In genomic region chr12:22333186-22333745, GRCh38 we compare ENCODE assay signal across 9 cellular contexts. TPM values are rescaled to one million over a fixed set of nuclear protein-coding genes. Genes with fewer than 3 reads are reported as not detected.
DNase-seq lines count a peak whose midpoint lies in the region; ATAC-seq and TF ChIP-seq lines count a peak whose summit lies in the region.
"Had no signal": no experiment of that assay in that cellular context is flagged by ENCODE, and none has a peak within 500 bp of the region (broad histone marks: within the 10 kb centered on the region; RNA-seq: fewer than 3 reads in every experiment).

No MANE protein-coding gene starts in this region.

- intact Hi-C loops in Right ventricle myocardium inferior (cut with DNase I) (no loop called here), mammary epithelial cell (cut with micrococcal nuclease) (no loop called here), upper lobe of right lung (cut with DNase I) (no loop called here)

- DNase-seq in cardiac muscle cell (ENCODE audit: low read depth in 1 of 2, low spot score in 1 of 2) (peak in 1 of 2 donors; percentile 75), Right ventricle myocardium inferior (ENCODE audit: missing footprints) (no peak), mammary epithelial cell (no peak), upper lobe of right lung (no peak), NCI-H1417 treated with DMSO at 0.1 percent for 48 hours (lab: John Stamatoyannopoulos, UW) (no peak), hepatic stellate cell (ENCODE audit: low spot score) (no peak)
- no peak for DNase-seq in activated CD8-positive, alpha-beta memory T cell treated with anti-CD3 and anti-CD28 coated beads, Interleukin-2, amount 50 U/mL, for 48 hours
- DNase-seq: DMS79 had no signal

- peaks cover 11% of the 10 kb centered on the region for H3K4me1 ChIP-seq in cardiac muscle cell (ENCODE audit: low read depth)
- H3K4me1 ChIP-seq in mammary epithelial cell (ENCODE audit: insufficient read depth, low read length) = peaks cover 15% of the 10 kb centered on the region
- no peaks in the 10 kb centered on the region for H3K4me1 ChIP-seq in mesodermal cell (ENCODE audit: control insufficient read depth, insufficient read depth, low read length, poor library complexity, severe bottlenecking)
- peaks cover 5% of the 10 kb centered on the region for H3K4me1 ChIP-seq in upper lobe of right lung

- H3K4me3 ChIP-seq in cardiac muscle cell = peak overlapping the region; percentile 88
- no peak overlapping the region for H3K4me3 ChIP-seq in mammary epithelial cell (replicated peaks in 1 of 3; ENCODE audit: insufficient read depth in 1 of 3, low read depth in 2 of 3, low read length in 3 of 3)
- H3K4me3 ChIP-seq in mesodermal cell (ENCODE audit: extremely low read depth, insufficient read depth, low read length, poor library complexity, severe bottlenecking) = peak overlapping the region; percentile 56
- H3K4me3 ChIP-seq in upper lobe of right lung = peak overlapping the region; percentile 60

- 90% methylated on average over 12 of the region's 12 CpGs for WGBS in mammary epithelial cell (ENCODE audit: low coverage, missing lambda C conversion rate)
- 77 to 79% methylated on average over 12 of the region's 12 CpGs for WGBS in mesodermal cell (ENCODE audit: insufficient coverage in 2 of 2), 2 experiments

- H3K27ac ChIP-seq in cardiac muscle cell (no peak overlapping the region), mammary epithelial cell (ENCODE audit: insufficient read depth, low read depth, low read length) (no peak overlapping the region), mesodermal cell (ENCODE audit: low read depth, low read length, severe bottlenecking) (no peak overlapping the region), upper lobe of right lung (peak overlapping the region; percentile 68)

- no peak overlapping the region for H2AFZ ChIP-seq in mammary epithelial cell (ENCODE audit: low read depth, low read length)

- H3K27me3 ChIP-seq in cardiac muscle cell = no peaks in the 10 kb centered on the region
- H3K27me3 ChIP-seq in mammary epithelial cell (ENCODE audit: insufficient read depth, low read length) = peaks cover 5% of the 10 kb centered on the region
- H3K27me3 ChIP-seq in upper lobe of right lung = peaks cover 14% of the 10 kb centered on the region

- H3K9me3 ChIP-seq in cardiac muscle cell (ENCODE audit: low read depth) (no peaks in the 10 kb centered on the region), mammary epithelial cell (replicated peaks; ENCODE audit: insufficient read depth, low read length) (no peaks in the 10 kb centered on the region), mesodermal cell (ENCODE audit: control insufficient read depth, low read length) (no peaks in the 10 kb centered on the region), upper lobe of right lung (no peaks in the 10 kb centered on the region)

- peak overlapping the region; percentile 99 for H3K4me2 ChIP-seq in mammary epithelial cell (ENCODE audit: insufficient read depth, low read depth, low read length)

- no peaks in the 10 kb centered on the region for H3K36me3 ChIP-seq in cardiac muscle cell
- no peaks in the 10 kb centered on the region for H3K36me3 ChIP-seq in mammary epithelial cell (ENCODE audit: insufficient read depth, low read length)
- no peaks in the 10 kb centered on the region for H3K36me3 ChIP-seq in mesodermal cell (ENCODE audit: control insufficient read depth, insufficient read depth, low read length)
- H3K36me3 ChIP-seq in upper lobe of right lung = no peaks in the 10 kb centered on the region

- BruUV-seq in mammary epithelial cell (replicated peaks; lab: Mats Ljungman, UMichigan) = no TSS peak

- dilution Hi-C loops in mammary epithelial cell (cut with HindIII; ENCODE audit: low sequenced_read_pairs) = no loop called here

- TF ChIP-seq CTCF in cardiac muscle cell (IDR thresholded peaks at IDR 0.05; ENCODE audit: low read depth, low read length) (no peak), mammary epithelial cell (conservative IDR thresholded peaks at IDR 0.05 in 1 of 2, IDR thresholded peaks at IDR 0.05 in 1 of 2; ENCODE audit: extremely low read depth in 1 of 2, insufficient read depth in 1 of 2, low read depth in 1 of 2, low read length in 2 of 2) (no peak), upper lobe of right lung (IDR thresholded peaks at IDR 0.05) (no peak)

- H3K9ac ChIP-seq in mammary epithelial cell (ENCODE audit: insufficient read depth, low read length) = no peak overlapping the region

- no peaks in the 10 kb centered on the region for H4K20me1 ChIP-seq in mammary epithelial cell (ENCODE audit: insufficient read depth, low read length)

- no peaks in the 10 kb centered on the region for H3K79me2 ChIP-seq in mammary epithelial cell (ENCODE audit: insufficient read depth, low read length)

- no peak for ATAC-seq in Right ventricle myocardium inferior
- ATAC-seq in upper lobe of right lung = no peak

- in situ Hi-C loops in mammary epithelial cell (cut with MboI; ENCODE audit: low sequenced_read_pairs in 2 of 2) = loop anchor here (10.0 to 25.0 kb wide), 3 partner anchors 112 to 238 kb away; no protein-coding TSS in a partner anchor

- CTCF ChIA-PET in mammary epithelial cell (lab: Charles Lee; ENCODE audit: low non-redundant PET) = no interaction called here

RNA-seq across cellular contexts. Expression of gene ST8SIA1, which starts 1.2 kb away (rescaled TPM):
- total RNA-seq in cardiac muscle cell (5.4 and 10.1 TPM in 2 replicates), Right ventricle myocardium inferior (3.6 TPM), mammary epithelial cell (under 1 TPM; 0.50 to 0.87 TPM), upper lobe of right lung (8.5 TPM)
- polyA plus RNA-seq in cardiac muscle cell (5.3 and 6.7 TPM in 2 replicates), mammary epithelial cell (0.70 TPM)
- 5.9 TPM for polyA minus RNA-seq in mammary epithelial cell
- 8.3 TPM for polyA plus RNA-seq in mesodermal cell (2013, experiment 1 of 2)
- polyA plus RNA-seq in mesodermal cell (2013, experiment 2 of 2) = 7.7 TPM

Comparison
In these comparisons a context has a peak if more than half of its experiments do, and no peak if none do; other contexts are left out.
1. H3K4me3 ChIP-seq: peak in cardiac muscle cell (single experiment), mesodermal cell (single experiment) and upper lobe of right lung (single experiment); none in mammary epithelial cell (0 of 3).